In genomic region chr6:33768644-33769120, GRCh38 we compare ENCODE assay signal across 9 cellular contexts. TPM values are rescaled to one million over a fixed set of nuclear protein-coding genes. Genes with fewer than 3 reads are reported as not detected.
DNase-seq lines count a peak whose midpoint lies in the region; ATAC-seq, FAIRE-seq and TF ChIP-seq lines count a peak whose summit lies in the region.
"Had no signal": no experiment of that assay in that cellular context is flagged by ENCODE, and none has a peak within 500 bp of the region (broad histone marks: within the 10 kb centered on the region; RNA-seq: fewer than 3 reads in every experiment).

No MANE protein-coding gene starts in this region.

- peak; percentile 62 for DNase-seq in AG04450 (ENCODE audit: low read depth, low spot score)
- DNase-seq in GM18507 (ENCODE audit: extremely low spot score, insufficient read length, low read depth), result peak; percentile 52
- peak; percentile 21 for DNase-seq in NCI-H2227 treated with DMSO at 0.1 percent for 48 hours (lab: John Stamatoyannopoulos, UW)
- DNase-seq in activated CD4-positive, CD25-positive, alpha-beta regulatory T cell treated with anti-CD3 and anti-CD28 coated beads, Interleukin-2, amount 50 U/mL, for 72 hours, result peak; percentile 78
- DNase-seq in cerebellum (ENCODE audit: low spot score), result peak; percentile 71
- peak; percentile 78 for DNase-seq in left lobe of liver (ENCODE audit: low spot score)
- DNase-seq in stimulated activated CD4-positive, alpha-beta T cell treated with anti-CD3 and anti-CD28 coated beads, Interleukin-4, amount 100 ng/mL, for 4 hours, result peak; percentile 61 to 71

- peak; percentile 91 for TF ChIP-seq CTCF in AG04450 (IDR thresholded peaks at IDR 0.05; ENCODE audit: low read depth, low read length)

- no peak overlapping the region for H3K27ac ChIP-seq in AG04450 (ENCODE audit: low read depth, low read length)

- peak; percentile 85 for ATAC-seq in left lobe of liver
- ATAC-seq in HG02884 (IDR thresholded peaks at IDR 0.05; ENCODE audit: unreplicated experiment), result no peak

- peaks cover 7% of the 10 kb centered on the region for H3K27me3 ChIP-seq in AG04450 (ENCODE audit: control insufficient read depth, insufficient read depth, low read length)

- CTCF ChIA-PET in AG04450 (lab: Charles Lee), result interaction anchor here (0.7 to 4.3 kb wide), 16 partner anchors 8 to 386 kb away, joined by 3 to 28 read pairs (median 4); partner anchors contain the start of gene UQCC2

- no peak overlapping the region for H3K4me3 ChIP-seq in AG04450 (ENCODE audit: low read depth, low read length)

- POLR2A ChIA-PET in AG04450 (lab: Yijun Ruan, JAX), result interaction anchor here (0.6 to 1.4 kb wide), 3 partner anchors 18 to 262 kb away, joined by 3 to 5 read pairs (median 3); partner anchors contain the start of gene IP6K3

- FAIRE-seq in GM18507 (lab: Jason Lieb, UNC), result peak; percentile 70

- H3K9me3 ChIP-seq in AG04450 (ENCODE audit: control insufficient read depth, insufficient read depth, low read length), result peaks cover 11% of the 10 kb centered on the region

RNA-seq across cellular contexts. Expression of gene LEMD2, which starts 20.2 kb away (rescaled TPM):
- polyA plus RNA-seq in AG04450 (2011; rRNA removed), result 47.4 and 53.9 TPM in 2 replicates
- polyA minus RNA-seq in AG04450 (2011; rRNA and poly(A)+ RNA removed), result 47.0 and 48.2 TPM in 2 replicates
- 37.0 TPM for total RNA-seq in cerebellum
- total RNA-seq in left lobe of liver, result 20.2 TPM

RNA-seq across cellular contexts. Expression of gene IP6K3, which starts 22.0 kb away (rescaled TPM):
- polyA plus RNA-seq in AG04450 (2011; rRNA removed), result 1.1 and 1.6 TPM in 2 replicates
- polyA minus RNA-seq in AG04450 (2011; rRNA and poly(A)+ RNA removed), result 0.91 and 2.1 TPM in 2 replicates
- total RNA-seq in cerebellum (0.27 TPM), left lobe of liver (4.1 TPM)

RNA-seq across cellular contexts. Expression of gene MLN, which starts 35.1 kb away (rescaled TPM):
- not detected in 2 replicates for polyA plus RNA-seq in AG04450 (2011; rRNA removed)
- not detected in 2 replicates for polyA minus RNA-seq in AG04450 (2011; rRNA and poly(A)+ RNA removed)
- total RNA-seq in cerebellum, result not detected
- total RNA-seq in left lobe of liver, result not detected
- total RNA-seq: urinary bladder had no signal
- polyA plus RNA-seq: urinary bladder had no signal

RNA-seq across cellular contexts. Expression of gene UQCC2, which starts 57.2 kb away (rescaled TPM):
- 67.9 and 84.1 TPM in 2 replicates for polyA plus RNA-seq in AG04450 (2011; rRNA removed)
- polyA minus RNA-seq in AG04450 (2011; rRNA and poly(A)+ RNA removed), result 15.2 and 23.4 TPM in 2 replicates
- total RNA-seq in cerebellum (26.4 TPM), left lobe of liver (34.9 TPM)

Comparison
In these comparisons a context has a peak if more than half of its experiments do, and no peak if none do; other contexts are left out.
1. DNase-seq: peak in every context shown above with its lines; median percentile 78 in activated CD4-positive, CD25-positive, alpha-beta regulatory T cell treated with anti-CD3 and anti-CD28 coated beads, Interleukin-2, amount 50 U/mL, for 72 hours; 78 in left lobe of liver; 71 in cerebellum; 66 in stimulated activated CD4-positive, alpha-beta T cell treated with anti-CD3 and anti-CD28 coated beads, Interleukin-4, amount 100 ng/mL, for 4 hours; 62 in AG04450; 52 in GM18507; 21 in NCI-H2227 treated with DMSO at 0.1 percent for 48 hours.